ENCODE assay signal across 31 cellular contexts in the genomic region with DNA sequence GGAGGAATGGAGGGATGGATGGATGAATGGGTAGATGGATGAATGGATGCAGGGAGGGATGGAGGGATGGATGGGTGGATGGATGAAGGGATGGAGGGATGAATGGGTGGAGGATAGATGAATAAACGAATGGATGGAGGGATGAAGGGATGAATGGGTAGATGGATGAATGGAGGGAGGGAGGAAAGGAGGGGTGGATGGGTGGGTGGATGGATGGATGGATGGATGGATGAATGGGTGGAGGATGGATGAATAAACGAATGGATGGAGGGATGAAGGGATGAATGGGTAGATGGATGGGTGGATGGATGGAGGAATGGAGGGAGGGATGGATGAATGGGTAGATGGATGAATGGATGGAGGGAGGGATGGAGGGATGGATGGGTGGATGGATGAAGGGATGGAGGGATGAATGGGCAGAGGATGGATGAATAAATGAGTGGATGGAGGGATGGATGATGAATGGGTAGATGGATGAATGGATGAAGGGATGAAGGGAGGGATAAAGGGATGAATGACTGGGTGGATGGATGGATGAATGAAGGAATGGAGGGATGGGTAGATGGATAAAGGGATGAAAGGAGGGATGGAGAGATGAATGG.
"Had no signal": no experiment of that assay in that cellular context is flagged by ENCODE, and none has a peak within 500 bp of the region (broad histone marks: within the 10 kb centered on the region; RNA-seq: fewer than 3 reads in every experiment).

No MANE protein-coding gene starts in this region.

- H3K4me1 Mint-ChIP-seq: central memory CD8-positive, alpha-beta T cell; endodermal cell had no signal

- H3K27ac ChIP-seq: breast epithelium, coronary artery, dorsolateral prefrontal cortex, WERI-Rb-1 had no signal

- H3K27me3 Mint-ChIP-seq: activated B cell treated with CpG ODN at 0.5 μM for 24 hours; activated CD8-positive, alpha-beta T cell treated with anti-CD3 and anti-CD28 coated beads for 36 hours; activated naive CD8-positive, alpha-beta T cell; central memory CD8-positive, alpha-beta T cell; T-cell had no signal

- H3K4me3 Mint-ChIP-seq: activated B cell treated with CpG ODN at 0.5 μM for 24 hours; activated CD8-positive, alpha-beta T cell treated with anti-CD3 and anti-CD28 coated beads for 36 hours; activated naive CD8-positive, alpha-beta T cell; central memory CD8-positive, alpha-beta T cell; dendritic cell treated with granulocyte-macrophage colony-stimulating factor and Interleukin-4, amounts not matched to agents 40 ng/mL and 50 ng/mL, for 4 days; endodermal cell; T-helper 1 cell treated with Interleukin-12 subunit alpha and Interleukin-12 subunit beta and Interleukin-4 antibody, amounts not matched to agents 30 μg/mL and 1 μg/mL, for 36 hours; T-helper 2 cell treated with Interferon-gamma antibody and Interleukin-4, amounts not matched to agents 5 μg/mL and 100 μg/mL, for 36 hours had no signal

- H3K4me3 ChIP-seq: breast epithelium, coronary artery, dorsolateral prefrontal cortex had no signal

- ATAC-seq: activated CD4-positive, CD25-positive, alpha-beta regulatory T cell treated with anti-CD3 and anti-CD28 coated beads, Interleukin-2, amount 50 U/mL, for 24 hours; activated CD8-positive, alpha-beta T cell treated with anti-CD3 and anti-CD28 coated beads for 36 hours; esophagus mucosa; T-cell had no signal

- H3K9me3 ChIP-seq: breast epithelium had no signal

- H3K27ac Mint-ChIP-seq: activated B cell treated with CpG ODN at 0.5 μM for 24 hours; activated CD8-positive, alpha-beta T cell treated with anti-CD3 and anti-CD28 coated beads for 36 hours; activated naive CD8-positive, alpha-beta T cell; brain; dendritic cell treated with granulocyte-macrophage colony-stimulating factor and Interleukin-4, amounts not matched to agents 40 ng/mL and 50 ng/mL, for 4 days; endodermal cell; T-cell; T-helper 1 cell treated with Interleukin-12 subunit alpha and Interleukin-12 subunit beta and Interleukin-4 antibody, amounts not matched to agents 30 μg/mL and 1 μg/mL, for 36 hours; T-helper 2 cell treated with Interferon-gamma antibody and Interleukin-4, amounts not matched to agents 5 μg/mL and 100 μg/mL, for 36 hours had no signal

- H3K4me1 ChIP-seq: breast epithelium had no signal

- DNase-seq: activated B cell treated with CpG ODN at 0.5 μM for 24 hours; activated CD4-positive, alpha-beta T cell treated with anti-CD3 and anti-CD28 coated beads for 48 hours; activated CD4-positive, alpha-beta T cell treated with anti-CD3 and anti-CD28 coated beads, Interleukin-2, amount 50 U/mL, for 1 hour; activated CD4-positive, alpha-beta T cell treated with anti-CD3 and anti-CD28 coated beads, Interleukin-2, amount 50 U/mL, for 48 hours; activated CD8-positive, alpha-beta memory T cell treated with anti-CD3 and anti-CD28 coated beads for 24 hours; activated CD8-positive, alpha-beta T cell treated with anti-CD3 and anti-CD28 coated beads for 36 hours; activated effector memory CD4-positive, alpha-beta T cell treated with Interleukin-2 at 50 U/mL for 16 hours; activated gamma-delta T cell treated with Interleukin-2 at 50 U/mL for 16 hours; activated naive CD4-positive, alpha-beta T cell treated with anti-CD3 and anti-CD28 coated beads, Interleukin-2, amount 50 U/mL, for 16 hours; activated naive CD4-positive, alpha-beta T cell treated with Interleukin-2 at 50 U/mL for 16 hours; activated T-cell treated with anti-CD3 and anti-CD28 coated beads, Interleukin-2, amount 50 U/mL, for 48 hours; amniotic stem cell; aorta; dorsolateral prefrontal cortex; effector memory CD4-positive, alpha-beta T cell; endodermal cell; head of caudate nucleus; SW 1271; T-cell; T1000; WERI-Rb-1 had no signal

- H3K36me3 ChIP-seq: breast epithelium, WERI-Rb-1 had no signal

- H3K36me3 Mint-ChIP-seq: activated naive CD8-positive, alpha-beta T cell; brain; T-cell had no signal
